11 cellular contexts compared by ENCODE assay signal in the genomic region with DNA sequence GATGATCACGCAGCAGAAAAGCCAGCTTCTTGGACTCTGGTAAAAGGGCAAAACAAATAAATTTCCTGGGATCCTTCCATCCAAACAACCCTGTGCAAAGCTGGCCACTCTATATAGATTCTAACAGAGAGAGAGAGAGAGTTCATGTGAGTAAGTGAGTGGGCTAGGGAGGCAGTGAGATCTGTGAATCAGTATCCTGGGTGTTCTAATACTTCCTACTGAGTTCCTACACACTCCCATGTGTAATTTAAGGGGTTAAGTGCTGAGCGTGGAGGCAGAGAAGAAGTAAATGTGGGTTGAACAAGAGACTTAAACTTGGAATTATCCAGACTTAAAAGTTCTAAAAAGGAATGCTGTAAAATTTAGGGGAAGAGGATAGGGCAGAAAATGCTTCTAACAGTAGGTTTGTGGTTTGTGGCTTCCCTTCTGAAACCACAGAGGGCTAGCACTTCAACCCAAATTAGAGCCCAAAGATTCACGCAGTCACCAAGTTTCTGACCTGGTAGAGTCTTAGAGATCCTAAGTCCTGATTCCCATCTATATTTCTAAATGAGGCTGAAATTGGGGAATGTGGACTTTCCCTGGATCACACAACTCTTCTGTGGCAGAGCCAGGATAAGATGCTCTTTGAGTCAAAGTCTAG.
A peak's percentile ranks its signal among the peaks of the same experiment; 100 is the strongest.
DNase-seq lines count a peak whose midpoint lies in the region; ATAC-seq, FAIRE-seq and TF ChIP-seq lines count a peak whose summit lies in the region.
"Had no signal": no experiment of that assay in that cellular context is flagged by ENCODE, and none has a peak within 500 bp of the region (broad histone marks: within the 10 kb centered on the region; RNA-seq: fewer than 3 reads in every experiment).

No MANE protein-coding gene starts in this region.

- H3K9me3 ChIP-seq in neural progenitor cell (ENCODE audit: low read depth), result no peaks in the 10 kb centered on the region
- H3K9me3 ChIP-seq: Peyer's patch had no signal

- H3K4me3 Mint-ChIP-seq in neural progenitor cell (no peak overlapping the region), chondrocyte (ENCODE audit: unreplicated experiment) (no peak overlapping the region)
- H3K4me3 Mint-ChIP-seq: activated CD4-positive, alpha-beta T cell treated with anti-CD3 and anti-CD28 coated beads, Interleukin-2, amount 10 ng/mL, durations not matched to agents 7 days and 5 days had no signal

- H3F3A ChIP-seq in neural progenitor cell (ENCODE audit: low read depth), result peaks cover 18% of the 10 kb centered on the region

- no peak overlapping the region for H3K4me3 ChIP-seq in neural progenitor cell
- H3K4me3 ChIP-seq: Peyer's patch had no signal

- TF ChIP-seq CTCF in neural progenitor cell (IDR thresholded peaks at IDR 0.05), result no peak
- TF ChIP-seq CTCF in chondrocyte (IDR thresholded peaks at IDR 0.05), result no peak

- H3K4me2 ChIP-seq in neural progenitor cell, result peak overlapping the region; percentile 56

- H3K4me1 ChIP-seq in neural progenitor cell, result peaks cover 17% of the 10 kb centered on the region
- H3K4me1 ChIP-seq: Peyer's patch had no signal

- no peaks in the 10 kb centered on the region for H3K79me2 ChIP-seq in neural progenitor cell (ENCODE audit: low read depth)

- no peak overlapping the region for H2AFZ ChIP-seq in neural progenitor cell (replicated peaks)

- no peaks in the 10 kb centered on the region for H3K36me3 ChIP-seq in neural progenitor cell
- H3K36me3 ChIP-seq: Peyer's patch had no signal

- FAIRE-seq in GM19239 (lab: Jason Lieb, UNC), result peak; percentile 86

- H4K20me1 ChIP-seq in neural progenitor cell (ENCODE audit: low read depth), result no peaks in the 10 kb centered on the region

- H3K36me3 Mint-ChIP-seq in neural progenitor cell, result peaks cover 1% of the 10 kb centered on the region
- no peaks in the 10 kb centered on the region for H3K36me3 Mint-ChIP-seq in chondrocyte (ENCODE audit: low read depth)

- H3K9ac ChIP-seq in neural progenitor cell, result no peak overlapping the region

- H3K27ac Mint-ChIP-seq in neural progenitor cell (no peak overlapping the region), chondrocyte (ENCODE audit: unreplicated experiment) (no peak overlapping the region)
- H3K27ac Mint-ChIP-seq: activated CD4-positive, alpha-beta T cell treated with anti-CD3 and anti-CD28 coated beads, Interleukin-2, amount 10 ng/mL, durations not matched to agents 7 days and 5 days had no signal

- no peak overlapping the region for H3K27ac ChIP-seq in neural progenitor cell
- H3K27ac ChIP-seq: Peyer's patch had no signal

- peaks cover 9% of the 10 kb centered on the region for H3K4me1 Mint-ChIP-seq in neural progenitor cell
- peaks cover 3% of the 10 kb centered on the region for H3K4me1 Mint-ChIP-seq in chondrocyte (ENCODE audit: low read depth)

- peak; percentile 77 for ATAC-seq in HG02798 (IDR thresholded peaks at IDR 0.05; ENCODE audit: poor library complexity, unreplicated experiment)
- no peak for ATAC-seq in esophagus mucosa

- H3K27me3 Mint-ChIP-seq in neural progenitor cell (ENCODE audit: insufficient read depth, low read depth), result no peaks in the 10 kb centered on the region
- H3K27me3 Mint-ChIP-seq in chondrocyte (ENCODE audit: low read depth), result peaks cover 7% of the 10 kb centered on the region

- DNase-seq in GM19239 (ENCODE audit: insufficient read length, low spot score) (peak; percentile 20), NAMALWA (ENCODE audit: low spot score) (peak; percentile 23), neural progenitor cell (ENCODE audit: low spot score) (no peak), NCI-H2227 (lab: John Stamatoyannopoulos, UW; ENCODE audit: unreplicated experiment) (no peak), chondrocyte (ENCODE audit: low spot score) (no peak)
- DNase-seq: activated CD4-positive, alpha-beta T cell treated with anti-CD3 and anti-CD28 coated beads, Interleukin-2, amount 10 ng/mL, durations not matched to agents 7 days and 5 days; NCI-H1092 treated with DMSO at 0.1 percent for 48 hours; Peyer's patch; stimulated activated CD4-positive, alpha-beta T cell treated with anti-CD3 and anti-CD28 coated beads, Interleukin-12 subunit alpha, Interleukin-12 subunit beta, amount 100 ng/mL, for 4 hours had no signal

- peaks cover 22% of the 10 kb centered on the region for H3K27me3 ChIP-seq in neural progenitor cell
- H3K27me3 ChIP-seq: Peyer's patch had no signal

- H3K9me3 Mint-ChIP-seq in neural progenitor cell (no peaks in the 10 kb centered on the region), chondrocyte (ENCODE audit: low read depth) (no peaks in the 10 kb centered on the region)
- H3K9me3 Mint-ChIP-seq: activated CD4-positive, alpha-beta T cell treated with anti-CD3 and anti-CD28 coated beads, Interleukin-2, amount 10 ng/mL, durations not matched to agents 7 days and 5 days had no signal

Comparison
In these comparisons a context has a peak if more than half of its experiments do, and no peak if none do; other contexts are left out.
1. DNase-seq: peak in GM19239 (single experiment) and NAMALWA (single experiment); none in neural progenitor cell (single experiment), NCI-H2227 (single experiment) and chondrocyte (single experiment).